Comparison of ENCODE assay signal across 9 cellular contexts in genomic region chr12:106759526-106760183, GRCh38. TPM values are rescaled to one million over a fixed set of nuclear protein-coding genes. Genes with fewer than 3 reads are reported as not detected.
A peak's percentile ranks its signal among the peaks of the same experiment; 100 is the strongest.
DNase-seq lines count a peak whose midpoint lies in the region; ATAC-seq, FAIRE-seq and TF ChIP-seq lines count a peak whose summit lies in the region.
"Had no signal": no experiment of that assay in that cellular context is flagged by ENCODE, and none has a peak within 500 bp of the region (broad histone marks: within the 10 kb centered on the region; RNA-seq: fewer than 3 reads in every experiment).

No MANE protein-coding gene starts in this region.

- no peak for TF ChIP-seq POLR2A in H54 (IDR thresholded peaks at IDR 0.05; ENCODE audit: low read depth, low read length)

- no peaks in the 10 kb centered on the region for H3K9me2 ChIP-seq in neural cell (ENCODE audit: insufficient read depth, low read length)

- no peaks in the 10 kb centered on the region for H3F3A ChIP-seq in neural cell (ENCODE audit: insufficient read depth, low read length, poor library complexity, severe bottlenecking)

- peak overlapping the region; percentile 33 for H3K27ac ChIP-seq in neural cell (ENCODE audit: low read length)

- H3K79me2 ChIP-seq in neural cell (replicated peaks; ENCODE audit: insufficient read depth, low read length): no peaks in the 10 kb centered on the region

- H3K27ac Mint-ChIP-seq in activated naive CD8-positive, alpha-beta T cell: peak overlapping the region; percentile 88

- H4K20me1 ChIP-seq in neural cell (ENCODE audit: insufficient read depth): no peaks in the 10 kb centered on the region

- no peaks in the 10 kb centered on the region for H3K9me3 Mint-ChIP-seq in activated naive CD8-positive, alpha-beta T cell (ENCODE audit: low read depth)

- TF ChIP-seq EP300 in neural cell (conservative IDR thresholded peaks at IDR 0.05; ENCODE audit: poor library complexity, severe bottlenecking): no peak

- H3K36me3 ChIP-seq in neural cell (ENCODE audit: insufficient read depth, low read length): no peaks in the 10 kb centered on the region

- no peak overlapping the region for H3K4me2 ChIP-seq in neural cell (ENCODE audit: low read length)

- TF ChIP-seq CTCF in neural cell (IDR thresholded peaks at IDR 0.05; ENCODE audit: poor library complexity, severe bottlenecking): no peak

- no peaks in the 10 kb centered on the region for H3K27me3 Mint-ChIP-seq in activated naive CD8-positive, alpha-beta T cell

- H3K4me3 ChIP-seq in neural cell (ENCODE audit: low read length): peak overlapping the region; percentile 37

- no peak for DNase-seq in H54 (ENCODE audit: insufficient read length, low spot score)
- DNase-seq in SW480 (ENCODE audit: low spot score): no peak
- no peak for DNase-seq in NCI-H526 treated with DMSO at 0.1 percent for 48 hours (lab: John Stamatoyannopoulos, UW)

- TF ChIP-seq RAD21 in neural cell (conservative IDR thresholded peaks at IDR 0.05): no peak

- H3K9me3 ChIP-seq in neural cell (ENCODE audit: low read length): no peaks in the 10 kb centered on the region

- no peak for FAIRE-seq in H54 (lab: Jason Lieb, UNC)
- FAIRE-seq: TTC549 had no signal

- H2AFZ ChIP-seq in neural cell (ENCODE audit: low read depth, low read length): peak overlapping the region; percentile 41

- H3K4me3 Mint-ChIP-seq in activated naive CD8-positive, alpha-beta T cell: peak overlapping the region; percentile 65

- no peaks in the 10 kb centered on the region for H3K36me3 Mint-ChIP-seq in activated naive CD8-positive, alpha-beta T cell

- peak overlapping the region; percentile 20 for H3K9ac ChIP-seq in neural cell (ENCODE audit: low read length)

- ATAC-seq in GM18498 (IDR thresholded peaks at IDR 0.05; ENCODE audit: unreplicated experiment): peak; percentile 32
- peak; percentile 41 for ATAC-seq in HG02759 (IDR thresholded peaks at IDR 0.05; ENCODE audit: unreplicated experiment)
- ATAC-seq in GM18520 (IDR thresholded peaks at IDR 0.05; ENCODE audit: unreplicated experiment): no peak

- peaks cover 32% of the 10 kb centered on the region for H3K4me1 Mint-ChIP-seq in activated naive CD8-positive, alpha-beta T cell (ENCODE audit: low read depth)

- H3K27me3 ChIP-seq in neural cell (ENCODE audit: insufficient read depth, low read depth, low read length): no peaks in the 10 kb centered on the region

TF ChIP-seq in neural cell, 6 proteins besides CTCF, POLR2A, EP300 and RAD21:
- TF ChIP-seq, protein P1, sequence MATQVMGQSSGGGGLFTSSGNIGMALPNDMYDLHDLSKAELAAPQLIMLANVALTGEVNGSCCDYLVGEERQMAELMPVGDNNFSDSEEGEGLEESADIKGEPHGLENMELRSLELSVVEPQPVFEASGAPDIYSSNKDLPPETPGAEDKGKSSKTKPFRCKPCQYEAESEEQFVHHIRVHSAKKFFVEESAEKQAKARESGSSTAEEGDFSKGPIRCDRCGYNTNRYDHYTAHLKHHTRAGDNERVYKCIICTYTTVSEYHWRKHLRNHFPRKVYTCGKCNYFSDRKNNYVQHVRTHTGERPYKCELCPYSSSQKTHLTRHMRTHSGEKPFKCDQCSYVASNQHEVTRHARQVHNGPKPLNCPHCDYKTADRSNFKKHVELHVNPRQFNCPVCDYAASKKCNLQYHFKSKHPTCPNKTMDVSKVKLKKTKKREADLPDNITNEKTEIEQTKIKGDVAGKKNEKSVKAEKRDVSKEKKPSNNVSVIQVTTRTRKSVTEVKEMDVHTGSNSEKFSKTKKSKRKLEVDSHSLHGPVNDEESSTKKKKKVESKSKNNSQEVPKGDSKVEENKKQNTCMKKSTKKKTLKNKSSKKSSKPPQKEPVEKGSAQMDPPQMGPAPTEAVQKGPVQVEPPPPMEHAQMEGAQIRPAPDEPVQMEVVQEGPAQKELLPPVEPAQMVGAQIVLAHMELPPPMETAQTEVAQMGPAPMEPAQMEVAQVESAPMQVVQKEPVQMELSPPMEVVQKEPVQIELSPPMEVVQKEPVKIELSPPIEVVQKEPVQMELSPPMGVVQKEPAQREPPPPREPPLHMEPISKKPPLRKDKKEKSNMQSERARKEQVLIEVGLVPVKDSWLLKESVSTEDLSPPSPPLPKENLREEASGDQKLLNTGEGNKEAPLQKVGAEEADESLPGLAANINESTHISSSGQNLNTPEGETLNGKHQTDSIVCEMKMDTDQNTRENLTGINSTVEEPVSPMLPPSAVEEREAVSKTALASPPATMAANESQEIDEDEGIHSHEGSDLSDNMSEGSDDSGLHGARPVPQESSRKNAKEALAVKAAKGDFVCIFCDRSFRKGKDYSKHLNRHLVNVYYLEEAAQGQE (IDR thresholded peaks at IDR 0.05; ENCODE audit: borderline replicate concordance): no peak
- TF ChIP-seq MXI1 (conservative IDR thresholded peaks at IDR 0.05; ENCODE audit: poor library complexity, severe bottlenecking) (no peak), SMC3 (conservative IDR thresholded peaks at IDR 0.05; ENCODE audit: poor library complexity) (no peak), TAF1 (IDR thresholded peaks at IDR 0.05; ENCODE audit: low read depth) (no peak), EZH2 (IDR thresholded peaks at IDR 0.05; ENCODE audit: borderline replicate concordance, insufficient read depth, low read length, poor library complexity, severe bottlenecking) (no peak), POLR2AphosphoS5 (IDR thresholded peaks at IDR 0.05) (no peak)

RNA-seq across cellular contexts. Expression of gene RIC8B, which starts 14.8 kb away (rescaled TPM):
- polyA plus RNA-seq in neural cell: 30.0 and 37.6 TPM in 2 replicates
- polyA minus RNA-seq in neural cell: 59.4 and 64.1 TPM in 2 replicates
